In the genomic region with DNA sequence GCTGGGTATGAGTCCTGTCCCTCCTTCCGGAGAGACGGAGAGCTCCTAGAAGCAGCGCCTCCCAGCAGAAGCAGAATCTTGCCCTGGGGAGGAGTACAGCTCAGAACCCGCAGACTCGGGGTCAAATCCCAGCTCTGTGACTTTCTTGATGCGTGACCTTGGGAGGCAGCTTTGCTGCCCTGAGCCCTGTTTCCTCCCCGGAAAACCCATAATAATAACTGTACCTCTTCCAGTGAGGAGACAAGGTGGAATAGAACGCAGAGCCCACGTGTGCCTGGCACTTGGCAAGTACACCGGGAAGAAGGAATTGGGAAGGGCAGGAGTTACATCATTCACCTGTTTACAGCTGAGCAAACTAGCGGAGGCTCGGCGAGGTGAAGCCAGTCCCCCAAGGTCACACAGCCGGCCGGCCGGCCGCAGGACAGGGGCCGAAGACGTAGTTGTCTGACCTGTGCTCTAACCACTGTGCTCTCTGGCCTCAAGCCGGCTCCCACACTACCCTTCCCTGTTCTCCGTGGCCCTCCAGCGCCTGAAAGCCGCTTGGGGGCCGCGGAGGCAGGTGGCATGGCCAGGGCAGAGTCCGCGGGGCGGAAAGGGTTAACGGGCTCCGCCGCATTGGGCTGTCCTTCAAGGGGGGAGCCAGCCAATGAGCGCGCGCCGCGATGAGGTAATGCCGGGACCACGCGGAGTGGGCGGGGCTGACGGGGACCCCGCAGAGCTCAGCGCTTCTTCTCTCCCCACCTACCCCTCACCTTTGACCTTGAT, we compare ENCODE assay signal across 8 cellular contexts.
DNase-seq lines count a peak whose midpoint lies in the region; ATAC-seq and TF ChIP-seq lines count a peak whose summit lies in the region.

No MANE protein-coding gene starts in this region.

- no peaks in the 10 kb centered on the region for H3K36me3 ChIP-seq in HUES6 (ENCODE audit: control insufficient read depth, insufficient read depth, low read length)
- no peaks in the 10 kb centered on the region for H3K36me3 ChIP-seq in PC-9 (ENCODE audit: low read depth)

- CTCF ChIA-PET in PC-9 (lab: Charles Lee) = interaction anchor here (0.6 to 1.5 kb wide), 6 partner anchors 75 to 373 kb away, joined by 3 to 4 read pairs (median 3); no protein-coding TSS in a partner anchor

- peak overlapping the region; percentile 88 for H3K9ac ChIP-seq in HUES6 (ENCODE audit: low read length)

- peak overlapping the region; percentile 55 for H3K4me3 ChIP-seq in HUES6 (ENCODE audit: low read depth, low read length)
- H3K4me3 ChIP-seq in PC-9 = peak overlapping the region; percentile 60

- peaks cover 33% of the 10 kb centered on the region for H3F3A ChIP-seq in PC-9 (ENCODE audit: insufficient read depth, low read depth)

- peaks cover 27% of the 10 kb centered on the region for H3K79me2 ChIP-seq in PC-9 (ENCODE audit: low read depth)

- no peaks in the 10 kb centered on the region for H3K9me3 ChIP-seq in HUES6 (ENCODE audit: control insufficient read depth, insufficient read depth, low read depth, low read length)
- H3K9me3 ChIP-seq in PC-9 (ENCODE audit: insufficient read depth, low read depth) = no peaks in the 10 kb centered on the region

- H3K4me2 ChIP-seq in PC-9 = peak overlapping the region; percentile 99

- H3K27ac ChIP-seq in HUES6 (ENCODE audit: low read depth, low read length) (peak overlapping the region; percentile 82; the same call in 1 of the 2 replicates), PC-9 (peak overlapping the region; percentile 64)

- H3K4me1 ChIP-seq in HUES6 (ENCODE audit: control insufficient read depth, insufficient read depth, low read length) (peaks cover 64% of the 10 kb centered on the region), PC-9 (replicated peaks; ENCODE audit: insufficient read depth) (peaks cover 53% of the 10 kb centered on the region)

- intact Hi-C loops in PC-9 (cut with micrococcal nuclease; ENCODE audit: unreplicated experiment) = loop anchor here (1.0 to 2.0 kb wide), 3 partner anchors 7 to 111 kb away; no protein-coding TSS in a partner anchor

- POLR2A ChIA-PET in PC-9 (lab: Charles Lee; ENCODE audit: unreplicated experiment) = interaction anchor here (0.6 to 2.1 kb wide), 11 partner anchors 12 to 355 kb away, joined by 3 to 18 read pairs (median 5); a partner anchor contains a TSS

- no peaks in the 10 kb centered on the region for H3K9me2 ChIP-seq in PC-9 (ENCODE audit: insufficient read depth)

- H4K20me1 ChIP-seq in PC-9 (ENCODE audit: insufficient read depth) = no peaks in the 10 kb centered on the region

- ATAC-seq in esophagus mucosa (peak; percentile 86), HG03175 (IDR thresholded peaks at IDR 0.05; ENCODE audit: unreplicated experiment) (no peak)

- peak; percentile 84 for DNase-seq in COR-L47 (lab: John Stamatoyannopoulos, UW)
- peak; percentile 78 to 95 for DNase-seq in PC-9
- DNase-seq in activated T-helper 1 cell treated with Interleukin-2 at 50 U/mL for 16 hours (ENCODE audit: low read depth) = peak; percentile 61
- peak; percentile 95 for DNase-seq in mucosa of gallbladder (ENCODE audit: low spot score)
- peak; percentile 60 to 64 for DNase-seq in stimulated activated CD8-positive, alpha-beta memory T cell treated with anti-CD3 and anti-CD28 coated beads, Interleukin-2, amount 100 ng/mL, for 1 hour (ENCODE audit: low read depth in 2 of 2)

- no peak for TF ChIP-seq CTCF in PC-9 (conservative IDR thresholded peaks at IDR 0.05)

- H3K27me3 ChIP-seq in HUES6 (ENCODE audit: control insufficient read depth, insufficient read depth, low read length) (no peaks in the 10 kb centered on the region), PC-9 (ENCODE audit: insufficient read depth, low read depth) (no peaks in the 10 kb centered on the region)

- BruUV-seq in PC-9 (replicated peaks; lab: Mats Ljungman, UMichigan) = TSS peak; percentile 65

- H2AFZ ChIP-seq in PC-9 = peak overlapping the region; percentile 37; the same call in 1 of the 2 replicates
